ENCODE assay signal across 7 cellular contexts in the genomic region with DNA sequence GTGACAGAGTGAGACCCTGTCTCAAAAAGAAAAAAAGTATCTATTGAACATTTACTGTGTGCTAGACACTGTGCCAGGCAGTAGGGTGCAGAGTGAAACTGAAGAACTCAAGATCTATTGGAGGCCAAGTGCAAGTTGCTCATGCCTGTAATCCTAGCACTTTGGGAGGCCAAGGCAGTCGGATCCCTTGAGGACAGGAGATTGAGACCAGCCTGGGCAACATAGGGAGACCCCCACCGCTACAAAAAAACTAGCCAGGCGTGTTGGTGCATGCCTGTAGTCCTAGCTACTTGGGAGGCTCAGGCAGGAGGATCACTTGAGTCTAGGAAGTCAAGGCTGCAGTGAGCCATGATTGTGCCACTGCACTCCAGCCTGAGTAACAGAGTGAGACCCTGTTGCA. TPM values are rescaled to one million over a fixed set of nuclear protein-coding genes. Genes with fewer than 3 reads are reported as not detected.
DNase-seq lines count a peak whose midpoint lies in the region; ATAC-seq, FAIRE-seq and TF ChIP-seq lines count a peak whose summit lies in the region.
"Not testable (repeated sequence)": the region's sequence is repeated elsewhere in the genome, so short reads cannot be mapped to it uniquely, and the experiment has no call there.

No MANE protein-coding gene starts in this region.

- intact Hi-C loops in activated T-helper 1 cell treated with anti-CD3 and anti-CD28 coated beads, Interleukin-12 subunit alpha, Interleukin-12 subunit beta, Interleukin-2, Interleukin-4 antibody, amounts not matched to agents 30 ng/mL and 10 ng/mL and 1 ng/mL, durations not matched to agents 14 hours and 24 hours and 36 hours (cut with micrococcal nuclease): loop anchor here (5.0 kb wide), 1 partner anchor 400 kb away; a partner anchor contains a TSS
- intact Hi-C loops in kidney (cut with DNase I): not testable (repeated sequence)

- H3K36me3 ChIP-seq in CD8-positive, alpha-beta memory T cell (ENCODE audit: insufficient read depth, low read length); Loucy (ENCODE audit: insufficient read depth, low read length); kidney (ENCODE audit: control insufficient read depth in 1 of 2, insufficient read depth in 2 of 2, low read length in 2 of 2); neural progenitor cell: not testable (repeated sequence)

- H3K9me3 Mint-ChIP-seq in CD8-positive, alpha-beta memory T cell; activated CD4-positive, alpha-beta T cell treated with anti-CD3 and anti-CD28 coated beads, Interleukin-2, amount 10 ng/mL, durations not matched to agents 7 days and 5 days; activated T-helper 1 cell treated with anti-CD3 and anti-CD28 coated beads, Interleukin-12 subunit alpha, Interleukin-12 subunit beta, Interleukin-2, Interleukin-4 antibody, amounts not matched to agents 30 ng/mL and 10 ng/mL and 1 ng/mL, durations not matched to agents 14 hours and 24 hours and 36 hours; activated naive CD8-positive, alpha-beta T cell treated with anti-CD3 and anti-CD28 coated beads, Interleukin-2, amount 50 U/mL, for 24 hours; neural progenitor cell: not testable (repeated sequence)

- CTCF ChIA-PET in CD8-positive, alpha-beta memory T cell (lab: Charles Lee): interaction anchor here (1.8 to 2.4 kb wide), 5 partner anchors 13 to 36 kb away, joined by 5 to 135 read pairs (median 12); a partner anchor contains a TSS
- CTCF ChIA-PET in activated CD4-positive, alpha-beta T cell treated with anti-CD3 and anti-CD28 coated beads, Interleukin-2, amount 10 ng/mL, durations not matched to agents 7 days and 5 days (lab: Charles Lee): interaction anchor here (2.0 to 4.0 kb wide), 6 partner anchors 10 to 33 kb away, joined by 17 to 42 read pairs (median 24); a partner anchor contains a TSS

- TF ChIP-seq CTCF in Loucy (conservative IDR thresholded peaks at IDR 0.05; ENCODE audit: low read length); kidney (IDR thresholded peaks at IDR 0.05; ENCODE audit: borderline replicate concordance, extremely low read depth, insufficient read depth); neural progenitor cell (IDR thresholded peaks at IDR 0.05): not testable (repeated sequence)

- H3K9me3 ChIP-seq in CD8-positive, alpha-beta memory T cell (ENCODE audit: low read length); Loucy (ENCODE audit: insufficient read depth, low read depth, low read length); kidney (ENCODE audit: control insufficient read depth in 1 of 2, low read length in 2 of 2); neural progenitor cell (ENCODE audit: low read depth): not testable (repeated sequence)

- H3K36me3 Mint-ChIP-seq in CD8-positive, alpha-beta memory T cell; activated T-helper 1 cell treated with anti-CD3 and anti-CD28 coated beads, Interleukin-12 subunit alpha, Interleukin-12 subunit beta, Interleukin-2, Interleukin-4 antibody, amounts not matched to agents 30 ng/mL and 10 ng/mL and 1 ng/mL, durations not matched to agents 14 hours and 24 hours and 36 hours (ENCODE audit: low read depth); activated naive CD8-positive, alpha-beta T cell treated with anti-CD3 and anti-CD28 coated beads, Interleukin-2, amount 50 U/mL, for 24 hours (ENCODE audit: low read depth); neural progenitor cell: not testable (repeated sequence)
- peaks cover 10% of the 10 kb centered on the region for H3K36me3 Mint-ChIP-seq in activated CD4-positive, alpha-beta T cell treated with anti-CD3 and anti-CD28 coated beads, Interleukin-2, amount 10 ng/mL, durations not matched to agents 7 days and 5 days (ENCODE audit: low read depth)

- H3F3A ChIP-seq in Loucy (ENCODE audit: low read depth): not testable (repeated sequence)
- H3F3A ChIP-seq in neural progenitor cell (ENCODE audit: low read depth): peaks cover 20% of the 10 kb centered on the region

- not testable (repeated sequence) for H3K27me3 Mint-ChIP-seq in CD8-positive, alpha-beta memory T cell; activated CD4-positive, alpha-beta T cell treated with anti-CD3 and anti-CD28 coated beads, Interleukin-2, amount 10 ng/mL, durations not matched to agents 7 days and 5 days; activated T-helper 1 cell treated with anti-CD3 and anti-CD28 coated beads, Interleukin-12 subunit alpha, Interleukin-12 subunit beta, Interleukin-2, Interleukin-4 antibody, amounts not matched to agents 30 ng/mL and 10 ng/mL and 1 ng/mL, durations not matched to agents 14 hours and 24 hours and 36 hours (ENCODE audit: insufficient read depth); activated naive CD8-positive, alpha-beta T cell treated with anti-CD3 and anti-CD28 coated beads, Interleukin-2, amount 50 U/mL, for 24 hours; neural progenitor cell (ENCODE audit: insufficient read depth, low read depth)

- not testable (repeated sequence) for H3K4me3 ChIP-seq in CD8-positive, alpha-beta memory T cell (ENCODE audit: low read length); kidney (ENCODE audit: low read length in 2 of 2); neural progenitor cell
- H3K4me3 ChIP-seq in Loucy (ENCODE audit: low read length, poor library complexity, severe bottlenecking): peak overlapping the region; percentile 86

- not testable (repeated sequence) for H3K27me3 ChIP-seq in CD8-positive, alpha-beta memory T cell (ENCODE audit: insufficient read depth, low read length, poor library complexity, severe bottlenecking); Loucy (ENCODE audit: insufficient read depth, low read length, poor library complexity, severe bottlenecking); neural progenitor cell

- H4K20me1 ChIP-seq in Loucy (ENCODE audit: insufficient read depth, low read length, poor library complexity, severe bottlenecking); neural progenitor cell (ENCODE audit: low read depth): not testable (repeated sequence)

- peaks cover 12 to 19% (median 12%) of the 10 kb centered on the region in 3 donors for H3K4me1 Mint-ChIP-seq in CD8-positive, alpha-beta memory T cell
- H3K4me1 Mint-ChIP-seq in activated CD4-positive, alpha-beta T cell treated with anti-CD3 and anti-CD28 coated beads, Interleukin-2, amount 10 ng/mL, durations not matched to agents 7 days and 5 days: peaks cover 29% of the 10 kb centered on the region
- H3K4me1 Mint-ChIP-seq in activated T-helper 1 cell treated with anti-CD3 and anti-CD28 coated beads, Interleukin-12 subunit alpha, Interleukin-12 subunit beta, Interleukin-2, Interleukin-4 antibody, amounts not matched to agents 30 ng/mL and 10 ng/mL and 1 ng/mL, durations not matched to agents 14 hours and 24 hours and 36 hours (ENCODE audit: low read depth): peaks cover 19% of the 10 kb centered on the region
- H3K4me1 Mint-ChIP-seq in activated naive CD8-positive, alpha-beta T cell treated with anti-CD3 and anti-CD28 coated beads, Interleukin-2, amount 50 U/mL, for 24 hours: peaks cover 19% of the 10 kb centered on the region
- H3K4me1 Mint-ChIP-seq in neural progenitor cell: peaks cover 23% of the 10 kb centered on the region

- ATAC-seq in activated naive CD8-positive, alpha-beta T cell treated with anti-CD3 and anti-CD28 coated beads, Interleukin-2, amount 50 U/mL, for 24 hours: not testable (repeated sequence)

- peak overlapping the region in 4 of 8 donors; percentile 23 to 54 (median 37) for H3K27ac Mint-ChIP-seq in CD8-positive, alpha-beta memory T cell
- H3K27ac Mint-ChIP-seq in activated CD4-positive, alpha-beta T cell treated with anti-CD3 and anti-CD28 coated beads, Interleukin-2, amount 10 ng/mL, durations not matched to agents 7 days and 5 days; activated naive CD8-positive, alpha-beta T cell treated with anti-CD3 and anti-CD28 coated beads, Interleukin-2, amount 50 U/mL, for 24 hours: not testable (repeated sequence)
- peak overlapping the region; percentile 70 for H3K27ac Mint-ChIP-seq in activated T-helper 1 cell treated with anti-CD3 and anti-CD28 coated beads, Interleukin-12 subunit alpha, Interleukin-12 subunit beta, Interleukin-2, Interleukin-4 antibody, amounts not matched to agents 30 ng/mL and 10 ng/mL and 1 ng/mL, durations not matched to agents 14 hours and 24 hours and 36 hours
- peak overlapping the region; percentile 74 for H3K27ac Mint-ChIP-seq in neural progenitor cell

- H3K79me2 ChIP-seq in Loucy (ENCODE audit: insufficient read depth, low read length): peaks cover 10% of the 10 kb centered on the region; the same call in 1 of the 2 replicates
- H3K79me2 ChIP-seq in neural progenitor cell (ENCODE audit: low read depth): not testable (repeated sequence)

- H2AFZ ChIP-seq in Loucy (ENCODE audit: low read length); neural progenitor cell (replicated peaks): not testable (repeated sequence)

- peak overlapping the region; percentile 95 for H3K4me2 ChIP-seq in Loucy (ENCODE audit: low read depth, low read length, poor library complexity, severe bottlenecking)
- not testable (repeated sequence) for H3K4me2 ChIP-seq in neural progenitor cell

- H3K4me1 ChIP-seq in CD8-positive, alpha-beta memory T cell (ENCODE audit: insufficient read depth, low read length): peaks cover 12% of the 10 kb centered on the region
- peaks cover 20% of the 10 kb centered on the region for H3K4me1 ChIP-seq in Loucy (ENCODE audit: insufficient read depth, low read length, poor library complexity, severe bottlenecking)
- H3K4me1 ChIP-seq in kidney (ENCODE audit: control insufficient read depth in 1 of 2, insufficient read depth in 1 of 2, low read depth in 1 of 2, low read length in 2 of 2); neural progenitor cell: not testable (repeated sequence)

- not testable (repeated sequence) for DNase-seq in CD8-positive, alpha-beta memory T cell; activated CD4-positive, alpha-beta T cell treated with anti-CD3 and anti-CD28 coated beads, Interleukin-2, amount 10 ng/mL, durations not matched to agents 7 days and 5 days; activated T-helper 1 cell treated with anti-CD3 and anti-CD28 coated beads, Interleukin-12 subunit alpha, Interleukin-12 subunit beta, Interleukin-2, Interleukin-4 antibody, amounts not matched to agents 30 ng/mL and 10 ng/mL and 1 ng/mL, durations not matched to agents 14 hours and 24 hours and 36 hours (ENCODE audit: low spot score); activated naive CD8-positive, alpha-beta T cell treated with anti-CD3 and anti-CD28 coated beads, Interleukin-2, amount 50 U/mL, for 24 hours; neural progenitor cell (ENCODE audit: low spot score)
- peak; percentile 11 for DNase-seq in kidney

- H3K27ac ChIP-seq in CD8-positive, alpha-beta memory T cell (ENCODE audit: low read depth, low read length); kidney (ENCODE audit: low read depth in 2 of 2, low read length in 2 of 2); neural progenitor cell: not testable (repeated sequence)

- not testable (repeated sequence) for FAIRE-seq in kidney (lab: Jason Lieb, UNC)

- H3K9ac ChIP-seq in Loucy (ENCODE audit: low read depth, low read length, poor library complexity, severe bottlenecking): peak overlapping the region; percentile 97
- H3K9ac ChIP-seq in kidney (ENCODE audit: low read length in 2 of 2); neural progenitor cell: not testable (repeated sequence)

- not testable (repeated sequence) for H3K9me2 ChIP-seq in Loucy (replicated peaks; ENCODE audit: low read depth, low read length)

- H3K4me3 Mint-ChIP-seq in CD8-positive, alpha-beta memory T cell: peak overlapping the region in 5 of 7 donors; percentile 43 to 56 (median 46)
- H3K4me3 Mint-ChIP-seq in activated CD4-positive, alpha-beta T cell treated with anti-CD3 and anti-CD28 coated beads, Interleukin-2, amount 10 ng/mL, durations not matched to agents 7 days and 5 days: peak overlapping the region; percentile 82
- H3K4me3 Mint-ChIP-seq in activated T-helper 1 cell treated with anti-CD3 and anti-CD28 coated beads, Interleukin-12 subunit alpha, Interleukin-12 subunit beta, Interleukin-2, Interleukin-4 antibody, amounts not matched to agents 30 ng/mL and 10 ng/mL and 1 ng/mL, durations not matched to agents 14 hours and 24 hours and 36 hours: peak overlapping the region; percentile 33
- peak overlapping the region; percentile 82 for H3K4me3 Mint-ChIP-seq in activated naive CD8-positive, alpha-beta T cell treated with anti-CD3 and anti-CD28 coated beads, Interleukin-2, amount 50 U/mL, for 24 hours
- peak overlapping the region; percentile 65 for H3K4me3 Mint-ChIP-seq in neural progenitor cell

- POLR2A ChIA-PET in CD8-positive, alpha-beta memory T cell (lab: Charles Lee): interaction anchor here (2.0 to 2.4 kb wide), 2 partner anchors 20 to 21 kb away, joined by 13 to 34 read pairs; a partner anchor contains a TSS
- POLR2A ChIA-PET in activated CD4-positive, alpha-beta T cell treated with anti-CD3 and anti-CD28 coated beads, Interleukin-2, amount 10 ng/mL, durations not matched to agents 7 days and 5 days (lab: Charles Lee): not testable (repeated sequence)

RNA-seq across cellular contexts. Expression of a gene that starts 11.9 kb away (rescaled TPM):
- total RNA-seq in CD8-positive, alpha-beta memory T cell: 1 to 10 TPM; 4.9 to 5.0 TPM
- 5.0 TPM for polyA plus RNA-seq in CD8-positive, alpha-beta memory T cell
- 1 to 10 TPM; 4.4 to 5.2 TPM for total RNA-seq in activated CD4-positive, alpha-beta T cell treated with anti-CD3 and anti-CD28 coated beads, Interleukin-2, amount 10 ng/mL, durations not matched to agents 7 days and 5 days
- 5.3 and 5.6 TPM in 2 replicates for total RNA-seq in activated T-helper 1 cell treated with anti-CD3 and anti-CD28 coated beads, Interleukin-12 subunit alpha, Interleukin-12 subunit beta, Interleukin-2, Interleukin-4 antibody, amounts not matched to agents 30 ng/mL and 10 ng/mL and 1 ng/mL, durations not matched to agents 14 hours and 24 hours and 36 hours
- total RNA-seq in kidney: 16.6 TPM
- 19.7 TPM for polyA plus RNA-seq in kidney (ENCODE audit: insufficient read depth, low read depth, low replicate concordance)
- total RNA-seq in neural progenitor cell (ENCODE audit: low replicate concordance): 4.1 and 5.2 TPM in 2 replicates

RNA-seq across cellular contexts. Expression of a gene that starts 19.6 kb away (rescaled TPM):
- 1 to 10 TPM; 7.7 to 8.1 TPM for total RNA-seq in CD8-positive, alpha-beta memory T cell
- polyA plus RNA-seq in CD8-positive, alpha-beta memory T cell: 11.4 TPM
- 10 to 100 TPM; 15.4 to 17.3 TPM for total RNA-seq in activated CD4-positive, alpha-beta T cell treated with anti-CD3 and anti-CD28 coated beads, Interleukin-2, amount 10 ng/mL, durations not matched to agents 7 days and 5 days
- 3.4 and 4.7 TPM in 2 replicates for total RNA-seq in activated T-helper 1 cell treated with anti-CD3 and anti-CD28 coated beads, Interleukin-12 subunit alpha, Interleukin-12 subunit beta, Interleukin-2, Interleukin-4 antibody, amounts not matched to agents 30 ng/mL and 10 ng/mL and 1 ng/mL, durations not matched to agents 14 hours and 24 hours and 36 hours
- total RNA-seq in kidney (19.0 TPM), neural progenitor cell (ENCODE audit: low replicate concordance) (0.65 and 6.6 TPM in 2 replicates)
- 21.3 TPM for polyA plus RNA-seq in kidney (ENCODE audit: insufficient read depth, low read depth, low replicate concordance)

RNA-seq across cellular contexts. Expression of a gene that starts 21.7 kb away (rescaled TPM):
- total RNA-seq in CD8-positive, alpha-beta memory T cell: 100 to 1,000 TPM; 125 to 131 TPM
- polyA plus RNA-seq in CD8-positive, alpha-beta memory T cell: 36.4 TPM
- total RNA-seq in activated CD4-positive, alpha-beta T cell treated with anti-CD3 and anti-CD28 coated beads, Interleukin-2, amount 10 ng/mL, durations not matched to agents 7 days and 5 days: 100 to 1,000 TPM; 156 to 160 TPM
- 147 and 156 TPM in 2 replicates for total RNA-seq in activated T-helper 1 cell treated with anti-CD3 and anti-CD28 coated beads, Interleukin-12 subunit alpha, Interleukin-12 subunit beta, Interleukin-2, Interleukin-4 antibody, amounts not matched to agents 30 ng/mL and 10 ng/mL and 1 ng/mL, durations not matched to agents 14 hours and 24 hours and 36 hours
- total RNA-seq in kidney: 35.7 TPM
- 10.3 TPM for polyA plus RNA-seq in kidney (ENCODE audit: insufficient read depth, low read depth, low replicate concordance)
- 82.2 and 136 TPM in 2 replicates for total RNA-seq in neural progenitor cell (ENCODE audit: low replicate concordance)

RNA-seq across cellular contexts. Expression of a gene that starts 25.4 kb away (rescaled TPM):
- total RNA-seq in CD8-positive, alpha-beta memory T cell: 1,000 to 10,000 TPM; 1,331 to 1,374 TPM
- polyA plus RNA-seq in CD8-positive, alpha-beta memory T cell: 613 TPM
- total RNA-seq in activated CD4-positive, alpha-beta T cell treated with anti-CD3 and anti-CD28 coated beads, Interleukin-2, amount 10 ng/mL, durations not matched to agents 7 days and 5 days: 1,000 to 10,000 TPM in 1 of 2 experiments, 100 to 1,000 TPM in 1; 918 to 1,035 TPM
- total RNA-seq in activated T-helper 1 cell treated with anti-CD3 and anti-CD28 coated beads, Interleukin-12 subunit alpha, Interleukin-12 subunit beta, Interleukin-2, Interleukin-4 antibody, amounts not matched to agents 30 ng/mL and 10 ng/mL and 1 ng/mL, durations not matched to agents 14 hours and 24 hours and 36 hours: 1,427 and 1,438 TPM in 2 replicates
- total RNA-seq in kidney: 437 TPM
- polyA plus RNA-seq in kidney (ENCODE audit: insufficient read depth, low read depth, low replicate concordance): 1,220 TPM
- total RNA-seq in neural progenitor cell (ENCODE audit: low replicate concordance): 1,038 and 1,695 TPM in 2 replicates

RNA-seq across cellular contexts. Expression of a gene that starts 35.1 kb away (rescaled TPM):
- total RNA-seq in CD8-positive, alpha-beta memory T cell: 10 to 100 TPM; 54.8 to 60.4 TPM
- 0.62 TPM for polyA plus RNA-seq in CD8-positive, alpha-beta memory T cell
- total RNA-seq in activated CD4-positive, alpha-beta T cell treated with anti-CD3 and anti-CD28 coated beads, Interleukin-2, amount 10 ng/mL, durations not matched to agents 7 days and 5 days: 10 to 100 TPM; 27.3 to 27.6 TPM
- 70.8 and 71.2 TPM in 2 replicates for total RNA-seq in activated T-helper 1 cell treated with anti-CD3 and anti-CD28 coated beads, Interleukin-12 subunit alpha, Interleukin-12 subunit beta, Interleukin-2, Interleukin-4 antibody, amounts not matched to agents 30 ng/mL and 10 ng/mL and 1 ng/mL, durations not matched to agents 14 hours and 24 hours and 36 hours
- 119 TPM for total RNA-seq in kidney
- polyA plus RNA-seq in kidney (ENCODE audit: insufficient read depth, low read depth, low replicate concordance): 34.2 TPM
- 8.9 and 28.7 TPM in 2 replicates for total RNA-seq in neural progenitor cell (ENCODE audit: low replicate concordance)
